In genomic region chr16:10577305-10578202, GRCh38 we compare ENCODE assay signal across 11 cellular contexts. TPM values are rescaled to one million over a fixed set of nuclear protein-coding genes. Genes with fewer than 3 reads are reported as not detected.
DNase-seq lines count a peak whose midpoint lies in the region; ATAC-seq, FAIRE-seq and TF ChIP-seq lines count a peak whose summit lies in the region.
"Had no signal": no experiment of that assay in that cellular context is flagged by ENCODE, and none has a peak within 500 bp of the region (broad histone marks: within the 10 kb centered on the region; RNA-seq: fewer than 3 reads in every experiment).

No MANE protein-coding gene starts in this region.

- dilution Hi-C loops in keratinocyte (cut with MboI; ENCODE audit: extremely low pct_ligation_motif_present, low sequenced_read_pairs): no loop called here

- H3K27ac ChIP-seq in adipose tissue (ENCODE audit: low read depth, low read length) (peak overlapping the region; percentile 6), keratinocyte (ENCODE audit: control insufficient read depth, insufficient read depth, low read length) (no peak overlapping the region), stomach smooth muscle (ENCODE audit: low read length) (peak overlapping the region; percentile 88)

- H3K27ac Mint-ChIP-seq in natural killer cell: no peak overlapping the region
- H3K27ac Mint-ChIP-seq: memory B cell had no signal

- H3K36me3 Mint-ChIP-seq in natural killer cell: no peaks in the 10 kb centered on the region

- H3K27me3 ChIP-seq in keratinocyte (ENCODE audit: control insufficient read depth, extremely low read depth, insufficient read depth, low read length): no peaks in the 10 kb centered on the region
- no peaks in the 10 kb centered on the region for H3K27me3 ChIP-seq in stomach smooth muscle (ENCODE audit: control insufficient read depth in 1 of 2, insufficient read depth in 2 of 2, low read length in 2 of 2)

- H3K4me3 Mint-ChIP-seq in natural killer cell: no peak overlapping the region
- H3K4me3 Mint-ChIP-seq: memory B cell had no signal

- TF ChIP-seq CTCF in keratinocyte (optimal IDR thresholded peaks at IDR 0.05 in 1 of 3, IDR thresholded peaks at IDR 0.05 in 1 of 3, conservative IDR thresholded peaks at IDR 0.05 in 1 of 3; ENCODE audit: extremely low read depth in 1 of 3, insufficient read depth in 2 of 3, low read length in 3 of 3) (no peak), natural killer cell (IDR thresholded peaks at IDR 0.05) (no peak), D721Med (IDR thresholded peaks at IDR 0.05; ENCODE audit: insufficient read depth, missing control alignments) (no peak)

- H3K79me2 ChIP-seq in keratinocyte (ENCODE audit: control insufficient read depth, insufficient read depth, low read length): peaks cover 25% of the 10 kb centered on the region

- peaks cover 27 to 34% of the 10 kb centered on the region in 2 donors for H3K27me3 Mint-ChIP-seq in natural killer cell (ENCODE audit: low read depth in 2 of 2)

- intact Hi-C loops in natural killer cell (cut with micrococcal nuclease): no loop called here

- H3K4me1 ChIP-seq in keratinocyte (ENCODE audit: control insufficient read depth, extremely low read depth, insufficient read depth, low read length): peaks cover 24% of the 10 kb centered on the region
- H3K4me1 ChIP-seq in stomach smooth muscle (ENCODE audit: control insufficient read depth, insufficient read depth, low read length): peaks cover 49% of the 10 kb centered on the region

- H3K9me3 Mint-ChIP-seq in natural killer cell: no peaks in the 10 kb centered on the region
- H3K9me3 Mint-ChIP-seq: memory B cell had no signal

- peak overlapping the region; percentile 94 for H3K4me2 ChIP-seq in keratinocyte (ENCODE audit: control insufficient read depth, extremely low read depth, insufficient read depth, low read depth, low read length)

- H3K36me3 ChIP-seq in keratinocyte (ENCODE audit: control insufficient read depth in 2 of 2, extremely low read depth in 1 of 2, insufficient read depth in 2 of 2, low read length in 2 of 2) (no peaks in the 10 kb centered on the region), stomach smooth muscle (ENCODE audit: control insufficient read depth in 2 of 2, insufficient read depth in 2 of 2, low read length in 2 of 2) (peaks cover 0 to 1% of the 10 kb centered on the region in 2 donors)

- ATAC-seq in natural killer cell: no peak
- no peak for ATAC-seq in HG02938 (IDR thresholded peaks at IDR 0.05; ENCODE audit: unreplicated experiment)
- ATAC-seq in HG03469 (IDR thresholded peaks at IDR 0.05; ENCODE audit: unreplicated experiment): no peak
- ATAC-seq: activated CD4-positive, CD25-positive, alpha-beta regulatory T cell treated with anti-CD3 and anti-CD28 coated beads, Interleukin-2, amount 50 U/mL, for 24 hours had no signal

- H3K4me1 Mint-ChIP-seq in natural killer cell: no peaks in the 10 kb centered on the region

- H3K9ac ChIP-seq in keratinocyte (ENCODE audit: control insufficient read depth, extremely low read depth, insufficient read depth, low read length): no peak overlapping the region
- peak overlapping the region in 1 of 2 donors; percentile 55 for H3K9ac ChIP-seq in stomach smooth muscle (ENCODE audit: low read length in 2 of 2)

- FAIRE-seq in keratinocyte (lab: Jason Lieb, UNC): no peak
- no peak for FAIRE-seq in D721Med (lab: Jason Lieb, UNC)

- H3K9me3 ChIP-seq in keratinocyte (ENCODE audit: control insufficient read depth, low read depth, low read length) (no peaks in the 10 kb centered on the region), stomach smooth muscle (ENCODE audit: control insufficient read depth in 2 of 2, low read length in 2 of 2) (no peaks in the 10 kb centered on the region)

- DNase-seq in keratinocyte (ENCODE audit: low read depth, low spot score): no peak
- DNase-seq in natural killer cell: no peak
- DNase-seq in D721Med (ENCODE audit: insufficient read length, low spot score): no peak
- DNase-seq: NCI-H1694 had no signal

- peaks cover 5% of the 10 kb centered on the region for H3K9me1 ChIP-seq in keratinocyte (ENCODE audit: control insufficient read depth, extremely low read depth, insufficient read depth, low read length)

- TF ChIP-seq EP300 in Ishikawa (IDR thresholded peaks at IDR 0.05; ENCODE audit: borderline replicate concordance): no peak

- H3K4me3 ChIP-seq in keratinocyte (ENCODE audit: control insufficient read depth in 2 of 3, extremely low read depth in 1 of 3, insufficient read depth in 2 of 3, low read depth in 1 of 3, low read length in 3 of 3): no peak overlapping the region
- peak overlapping the region; percentile 65 to 89 for H3K4me3 ChIP-seq in stomach smooth muscle (ENCODE audit: low read length in 2 of 2)

- TF ChIP-seq RAD21 in Ishikawa (IDR thresholded peaks at IDR 0.05; ENCODE audit: low read depth): peak; percentile 19; the same call in 1 of the 2 replicates

- H4K20me1 ChIP-seq in keratinocyte (ENCODE audit: control insufficient read depth, extremely low read depth, insufficient read depth, low read length): no peaks in the 10 kb centered on the region

- 20 to 47% (median 30%) methylated on average over 17 of the region's 17 CpGs for WGBS in adipose tissue, 3 donors

- H2AFZ ChIP-seq in keratinocyte (ENCODE audit: control insufficient read depth, low read length): no peak overlapping the region

TF ChIP-seq in Ishikawa, 13 proteins besides CTCF, POLR2A, EP300 and RAD21:
- peak; percentile 55; the same call in 1 of the 2 replicates for TF ChIP-seq TCF12 (IDR thresholded peaks at IDR 0.05; ENCODE audit: low read depth)
- no peak for TF ChIP-seq MAX (IDR thresholded peaks at IDR 0.05)
- TF ChIP-seq EGR1 (IDR thresholded peaks at IDR 0.05): no peak
- no peak for TF ChIP-seq TEAD4 (IDR thresholded peaks at IDR 0.05)
- TF ChIP-seq CREB1 (IDR thresholded peaks at IDR 0.05; ENCODE audit: low read depth): no peak
- no peak for TF ChIP-seq NFIC (IDR thresholded peaks at IDR 0.05)

RNA-seq across cellular contexts. Expression of gene EMP2, which starts 2.8 kb away (rescaled TPM):
- polyA plus RNA-seq in adipose tissue: 10 to 100 TPM; 14.0 to 52.4 (median 23.5) TPM
- polyA plus RNA-seq in keratinocyte: 14.7 to 19.6 TPM (median 19.1 TPM) in 3 replicates
- polyA plus RNA-seq in keratinocyte (2011; ENCODE audit: low read depth): 7.7 TPM
- 5.5 and 9.0 TPM in 2 replicates for polyA plus RNA-seq in keratinocyte (2011; cell fraction: cytosol; rRNA removed)
- polyA plus RNA-seq in keratinocyte (2011; cell fraction: nucleus; rRNA removed): 9.6 and 10.0 TPM in 2 replicates
- polyA plus RNA-seq in keratinocyte (2012; ENCODE audit: low replicate concordance): 19.2 and 19.8 TPM in 2 replicates
- 33.1 to 37.7 TPM (median 37.6 TPM) in 3 replicates for polyA minus RNA-seq in keratinocyte
- 5.4 TPM for polyA minus RNA-seq in keratinocyte (2011; cell fraction: cytosol; rRNA and poly(A)+ RNA removed)
- 5.2 and 6.7 TPM in 2 replicates for polyA minus RNA-seq in keratinocyte (2011; cell fraction: nucleus; rRNA and poly(A)+ RNA removed)
- not detected for total RNA-seq in natural killer cell

Comparison
In these comparisons a context has a peak if more than half of its experiments do, and no peak if none do; other contexts are left out.
1. H3K4me3 ChIP-seq: peak in stomach smooth muscle (2 of 2); none in keratinocyte (0 of 3).